In genomic region chr1:18942340-18942739, GRCh38 we compare ENCODE assay signal across 11 cellular contexts. TPM values are rescaled to one million over a fixed set of nuclear protein-coding genes. Genes with fewer than 3 reads are reported as not detected.
DNase-seq lines count a peak whose midpoint lies in the region; ATAC-seq and TF ChIP-seq lines count a peak whose summit lies in the region.
"Had no signal": no experiment of that assay in that cellular context is flagged by ENCODE, and none has a peak within 500 bp of the region (broad histone marks: within the 10 kb centered on the region; RNA-seq: fewer than 3 reads in every experiment).

No MANE protein-coding gene starts in this region.

- no peaks in the 10 kb centered on the region for H3K36me3 ChIP-seq in Panc1 (ENCODE audit: control insufficient read depth, insufficient read depth, low read length)

- H3K27ac ChIP-seq in Panc1 (ENCODE audit: low read length) (peak overlapping the region; percentile 84), caudate nucleus (ENCODE audit: low read depth, low read length) (peak overlapping the region; percentile 96), layer of hippocampus (ENCODE audit: low read depth, low read length) (peak overlapping the region; percentile 88), substantia nigra (ENCODE audit: low read depth, low read length, poor library complexity, severe bottlenecking) (peak overlapping the region; percentile 99)

- H3K9me3 Mint-ChIP-seq in T-helper 2 cell treated with Interferon-gamma antibody and Interleukin-4, amounts not matched to agents 5 μg/mL and 100 μg/mL, for 36 hours: no peaks in the 10 kb centered on the region

- no peaks in the 10 kb centered on the region for H3K27me3 Mint-ChIP-seq in T-helper 2 cell treated with Interferon-gamma antibody and Interleukin-4, amounts not matched to agents 5 μg/mL and 100 μg/mL, for 36 hours (ENCODE audit: low read depth)
- H3K27me3 Mint-ChIP-seq: activated CD8-positive, alpha-beta memory T cell treated with anti-CD3 and anti-CD28 coated beads, Interleukin-2, amount 10 ng/mL, durations not matched to agents 7 days and 5 days had no signal

- no TSS peak for BruUV-seq in Panc1 (replicated peaks; lab: Mats Ljungman, UMichigan)

- intact Hi-C loops in Panc1 (cut with micrococcal nuclease; ENCODE audit: unreplicated experiment): no loop called here

- peaks cover 88% of the 10 kb centered on the region for H3K4me1 ChIP-seq in Panc1 (ENCODE audit: control insufficient read depth, insufficient read depth, low read length)

- H3K27ac Mint-ChIP-seq in T-helper 2 cell treated with Interferon-gamma antibody and Interleukin-4, amounts not matched to agents 5 μg/mL and 100 μg/mL, for 36 hours: no peak overlapping the region
- H3K27ac Mint-ChIP-seq: activated CD8-positive, alpha-beta memory T cell treated with anti-CD3 and anti-CD28 coated beads, Interleukin-2, amount 10 ng/mL, durations not matched to agents 7 days and 5 days had no signal

- TF ChIP-seq CTCF in Panc1 (IDR thresholded peaks at IDR 0.05): no peak

- POLR2A ChIA-PET in Panc1 (lab: Charles Lee): no interaction called here

- ATAC-seq in Panc1: no peak
- ATAC-seq: activated CD8-positive, alpha-beta memory T cell treated with anti-CD3 and anti-CD28 coated beads, Interleukin-2, amount 10 ng/mL, durations not matched to agents 7 days and 5 days had no signal

- in situ Hi-C loops in Panc1 (cut with HindIII; ENCODE audit: low pct_unique_long_range_greater_than_20kb, low sequenced_read_pairs): no loop called here

- no peaks in the 10 kb centered on the region for H3K9me3 ChIP-seq in Panc1 (ENCODE audit: control insufficient read depth, insufficient read depth, low read depth, low read length)

- peaks cover 2% of the 10 kb centered on the region for H3K36me3 Mint-ChIP-seq in T-helper 2 cell treated with Interferon-gamma antibody and Interleukin-4, amounts not matched to agents 5 μg/mL and 100 μg/mL, for 36 hours (ENCODE audit: low read depth)
- H3K36me3 Mint-ChIP-seq: activated CD8-positive, alpha-beta memory T cell treated with anti-CD3 and anti-CD28 coated beads, Interleukin-2, amount 10 ng/mL, durations not matched to agents 7 days and 5 days had no signal

- H3K27me3 ChIP-seq in Panc1 (ENCODE audit: control insufficient read depth, insufficient read depth, low read length) (no peaks in the 10 kb centered on the region), layer of hippocampus (ENCODE audit: control insufficient read depth, insufficient read depth, low read length) (no peaks in the 10 kb centered on the region)

- H3K4me1 Mint-ChIP-seq in T-helper 2 cell treated with Interferon-gamma antibody and Interleukin-4, amounts not matched to agents 5 μg/mL and 100 μg/mL, for 36 hours (ENCODE audit: low read depth): peaks cover 27% of the 10 kb centered on the region

- CTCF ChIA-PET in Panc1 (lab: Charles Lee): no interaction called here

- H3K4me3 Mint-ChIP-seq in T-helper 2 cell treated with Interferon-gamma antibody and Interleukin-4, amounts not matched to agents 5 μg/mL and 100 μg/mL, for 36 hours: no peak overlapping the region
- H3K4me3 Mint-ChIP-seq: activated CD8-positive, alpha-beta memory T cell treated with anti-CD3 and anti-CD28 coated beads, Interleukin-2, amount 10 ng/mL, durations not matched to agents 7 days and 5 days had no signal

- H3K4me3 ChIP-seq in Panc1 (ENCODE audit: low read depth in 2 of 2, low read length in 2 of 2): no peak overlapping the region

- DNase-seq in Panc1 (ENCODE audit: low read depth, low spot score) (no peak), caudate nucleus (lab: John Stamatoyannopoulos, UW) (no peak), substantia nigra (lab: John Stamatoyannopoulos, UW) (no peak), mucosa of gallbladder (ENCODE audit: low spot score) (no peak), medulla oblongata (ENCODE audit: extremely low spot score) (no peak)
- no peak for DNase-seq in T-helper 2 cell treated with Interferon-gamma antibody and Interleukin-4, amounts not matched to agents 5 μg/mL and 100 μg/mL, for 36 hours (ENCODE audit: low spot score)
- DNase-seq: activated CD8-positive, alpha-beta memory T cell treated with anti-CD3 and anti-CD28 coated beads, Interleukin-2, amount 10 ng/mL, durations not matched to agents 7 days and 5 days; activated naive CD4-positive, alpha-beta T cell treated with anti-CD3 and anti-CD28 coated beads, Interleukin-2, amount 50 U/mL, for 16 hours; NK-92 treated with Interleukin-12 subunit alpha and Interleukin-12 subunit beta, amount 100 ng/mL, for 24 hours; stimulated activated naive CD4-positive, alpha-beta T cell had no signal

RNA-seq across cellular contexts. Expression of gene IFFO2, which starts 14.1 kb away (rescaled TPM):
- total RNA-seq in Panc1 (2021; ENCODE audit: unreplicated experiment) (59.4 TPM), mucosa of gallbladder (12.2 TPM)
- 53.4 TPM for polyA plus RNA-seq in Panc1 (2012; ENCODE audit: insufficient read length)

RNA-seq across cellular contexts. Expression of gene ALDH4A1, which starts 40.0 kb away (rescaled TPM):
- total RNA-seq in Panc1 (2021; ENCODE audit: unreplicated experiment) (21.7 TPM), mucosa of gallbladder (26.4 TPM)
- 41.3 TPM for polyA plus RNA-seq in Panc1 (2012; ENCODE audit: insufficient read length)
